ENCODE assay signal across 27 cellular contexts in the genomic region with DNA sequence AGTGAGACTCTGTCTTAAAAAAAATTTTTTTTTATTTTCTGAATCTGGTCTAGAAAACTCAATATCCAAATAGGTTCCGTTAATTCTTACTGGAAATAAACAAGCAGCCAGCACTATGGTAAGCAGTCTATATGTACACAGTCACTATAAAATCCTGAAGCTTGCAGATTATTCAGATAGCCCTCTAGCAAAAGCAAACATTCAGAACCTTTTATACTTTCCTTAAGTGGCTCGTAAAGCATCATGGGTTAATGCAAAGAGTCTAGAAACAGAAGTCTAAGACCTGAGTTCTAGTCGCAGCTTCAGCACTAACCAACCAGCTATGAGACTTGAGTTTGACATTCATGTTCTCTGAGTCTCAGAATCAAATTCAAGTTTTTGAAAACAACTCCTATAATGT. TPM values are rescaled to one million over a fixed set of nuclear protein-coding genes. Genes with fewer than 3 reads are reported as not detected.
"Had no signal": no experiment of that assay in that cellular context is flagged by ENCODE, and none has a peak within 500 bp of the region (broad histone marks: within the 10 kb centered on the region; RNA-seq: fewer than 3 reads in every experiment).

No MANE protein-coding gene starts in this region.

- H3K9me3 Mint-ChIP-seq: dendritic cell treated with granulocyte-macrophage colony-stimulating factor and Interleukin-4, amounts not matched to agents 40 ng/mL and 50 ng/mL, for 4 days; effector memory CD8-positive, alpha-beta T cell had no signal

- H3K4me3 Mint-ChIP-seq: dendritic cell treated with granulocyte-macrophage colony-stimulating factor and Interleukin-4, amounts not matched to agents 40 ng/mL and 50 ng/mL, for 4 days; effector memory CD8-positive, alpha-beta T cell; endodermal cell; mesothelial cell of epicardium had no signal

- H3K4me1 ChIP-seq: colonic mucosa, gastrocnemius medialis, lower lobe of right lung had no signal

- DNase-seq: colonic mucosa; cortex of kidney; effector CD8-positive, alpha-beta T cell; effector memory CD8-positive, alpha-beta T cell; endodermal cell; erythroblast; esophagus squamous epithelium; foreskin fibroblast; foreskin melanocyte; gastrocnemius medialis; glutamatergic neuron; head of caudate nucleus; heart right ventricle; hippocampal formation; left cardiac atrium; left lung; left ventricle myocardium superior; lower lobe of right lung; mesenchymal stem cell; mucosa of descending colon had no signal

- ATAC-seq: effector memory CD8-positive, alpha-beta T cell; esophagus mucosa; gastrocnemius medialis; heart right ventricle; left cardiac atrium; left lung; left ventricle myocardium superior; lower lobe of right lung; mucosa of descending colon had no signal

- H3K36me3 ChIP-seq: colonic mucosa had no signal

- H3K9me3 ChIP-seq: colonic mucosa, esophagus squamous epithelium, gastrocnemius medialis, heart right ventricle, left lung, lower lobe of right lung, mucosa of descending colon had no signal

- H3K27ac ChIP-seq: colonic mucosa, epithelial cell of prostate, esophagus squamous epithelium, gastrocnemius medialis, heart right ventricle, left lung, lower lobe of right lung had no signal

- H3K27me3 Mint-ChIP-seq: dendritic cell treated with granulocyte-macrophage colony-stimulating factor and Interleukin-4, amounts not matched to agents 40 ng/mL and 50 ng/mL, for 4 days; effector memory CD8-positive, alpha-beta T cell had no signal

- H3K4me3 ChIP-seq: colonic mucosa, esophagus squamous epithelium, gastrocnemius medialis, heart right ventricle, left lung, lower lobe of right lung, mucosa of descending colon had no signal

- H3K4me1 Mint-ChIP-seq: endodermal cell, mesothelial cell of epicardium had no signal

- H3K27ac Mint-ChIP-seq: dendritic cell treated with granulocyte-macrophage colony-stimulating factor and Interleukin-4, amounts not matched to agents 40 ng/mL and 50 ng/mL, for 4 days; effector memory CD8-positive, alpha-beta T cell; endodermal cell; mesothelial cell of epicardium had no signal

- H3K27me3 ChIP-seq: colonic mucosa, esophagus squamous epithelium, gastrocnemius medialis, heart right ventricle, left lung had no signal

RNA-seq across cellular contexts. Expression of a gene that starts 51.9 kb away (rescaled TPM):
- total RNA-seq: colonic mucosa, endodermal cell, esophagus mucosa, esophagus squamous epithelium, gastrocnemius medialis, lung microvascular endothelial cell, mesothelial cell of epicardium, myocyte had no signal
- polyA plus RNA-seq: keratinocyte had no signal
